In the genomic region with DNA sequence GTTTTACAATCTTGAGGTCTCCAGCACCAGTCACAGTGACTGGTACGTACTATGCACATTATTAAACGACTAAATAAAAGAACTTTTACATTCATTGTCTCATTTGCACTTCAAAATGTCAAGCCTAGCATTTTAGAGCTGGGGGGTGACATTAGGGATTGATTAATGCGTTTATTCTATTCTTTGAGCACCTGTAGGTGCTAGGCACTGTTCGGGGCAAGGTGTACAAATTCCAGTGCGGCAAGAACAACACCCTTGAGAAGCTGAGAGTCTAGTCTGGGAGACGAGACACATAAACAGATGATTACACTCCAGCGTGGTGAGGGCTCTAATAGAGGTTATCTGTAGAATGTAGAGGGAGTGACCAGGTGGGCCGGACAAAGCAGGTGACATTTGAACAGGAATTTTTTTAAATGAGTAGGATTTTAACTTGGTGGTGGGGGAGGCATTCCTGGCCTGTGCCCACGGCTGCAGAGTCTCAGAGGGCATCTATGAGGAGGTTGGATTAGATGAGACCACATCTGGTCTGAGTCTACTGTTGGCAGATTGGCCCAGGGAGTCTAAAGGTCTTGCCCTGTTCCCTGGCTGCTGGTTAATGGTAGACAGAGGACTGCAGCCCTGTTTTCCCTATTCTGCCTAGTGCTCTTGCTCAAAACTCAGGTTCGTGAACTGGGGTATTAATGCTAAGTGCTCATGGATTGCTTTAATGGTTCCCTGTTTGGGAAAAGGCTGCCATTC, we compare ENCODE assay signal across 8 cellular contexts. TPM values are rescaled to one million over a fixed set of nuclear protein-coding genes. Genes with fewer than 3 reads are reported as not detected.
DNase-seq lines count a peak whose midpoint lies in the region; ATAC-seq and TF ChIP-seq lines count a peak whose summit lies in the region.

No MANE protein-coding gene starts in this region.

- H3K27ac ChIP-seq in left ventricle myocardium inferior (replicated peaks): peak overlapping the region; percentile 98
- H3K27ac ChIP-seq in angular gyrus (ENCODE audit: low read depth, low read length): peak overlapping the region; percentile 22
- peak overlapping the region; percentile 95 for H3K27ac ChIP-seq in lower lobe of right lung

- H3K4me3 ChIP-seq in left ventricle myocardium inferior (peak overlapping the region; percentile 93), lower lobe of right lung (peak overlapping the region; percentile 76)

- no peak for TF ChIP-seq CTCF in left ventricle myocardium inferior (IDR thresholded peaks at IDR 0.05; ENCODE audit: borderline replicate concordance)
- TF ChIP-seq CTCF in lower lobe of right lung (IDR thresholded peaks at IDR 0.05): no peak

- intact Hi-C loops in left ventricle myocardium inferior (cut with micrococcal nuclease): no loop called here
- intact Hi-C loops in Right ventricle myocardium superior (cut with DNase I): no loop called here
- intact Hi-C loops in lower lobe of right lung (cut with DNase I): no loop called here

- DNase-seq in left ventricle myocardium inferior (no peak), Right ventricle myocardium superior (no peak), lower lobe of right lung (no peak), NCI-H187 treated with DMSO at 0.1 percent for 48 hours (lab: John Stamatoyannopoulos, UW) (no peak), DMS153 (lab: John Stamatoyannopoulos, UW) (no peak), medulla oblongata (ENCODE audit: extremely low spot score) (no peak)

- peaks cover 71% of the 10 kb centered on the region for H3K4me1 ChIP-seq in left ventricle myocardium inferior
- peaks cover 63% of the 10 kb centered on the region for H3K4me1 ChIP-seq in lower lobe of right lung

- H3K27me3 ChIP-seq in left ventricle myocardium inferior (ENCODE audit: low read depth) (no peaks in the 10 kb centered on the region), lower lobe of right lung (ENCODE audit: low read depth) (no peaks in the 10 kb centered on the region)

- no peak for ATAC-seq in Right ventricle myocardium superior (ENCODE audit: poor library complexity)
- ATAC-seq in lower lobe of right lung: peak; percentile 4 to 58
- ATAC-seq in GM19452 (IDR thresholded peaks at IDR 0.05; ENCODE audit: unreplicated experiment): no peak

- H3K9me3 ChIP-seq in left ventricle myocardium inferior (replicated peaks): no peaks in the 10 kb centered on the region
- no peaks in the 10 kb centered on the region for H3K9me3 ChIP-seq in lower lobe of right lung

- peaks cover 5% of the 10 kb centered on the region for H3K36me3 ChIP-seq in left ventricle myocardium inferior
- H3K36me3 ChIP-seq in lower lobe of right lung: no peaks in the 10 kb centered on the region

RNA-seq across cellular contexts. Expression of a gene that starts 1.0 kb away (rescaled TPM):
- total RNA-seq in left ventricle myocardium inferior (126 TPM), Right ventricle myocardium superior (135 TPM), lower lobe of right lung (259 TPM)

Comparison
In these comparisons a context has a peak if more than half of its experiments do, and no peak if none do; other contexts are left out.
1. H3K27ac ChIP-seq: peak in every context shown above with its lines; median percentile 98 in left ventricle myocardium inferior; 95 in lower lobe of right lung; 22 in angular gyrus.
2. ATAC-seq: peak in lower lobe of right lung (2 of 2); none in Right ventricle myocardium superior (single experiment) and GM19452 (single experiment).